ENCODE assay signal across 1 cellular context in the genomic region with DNA sequence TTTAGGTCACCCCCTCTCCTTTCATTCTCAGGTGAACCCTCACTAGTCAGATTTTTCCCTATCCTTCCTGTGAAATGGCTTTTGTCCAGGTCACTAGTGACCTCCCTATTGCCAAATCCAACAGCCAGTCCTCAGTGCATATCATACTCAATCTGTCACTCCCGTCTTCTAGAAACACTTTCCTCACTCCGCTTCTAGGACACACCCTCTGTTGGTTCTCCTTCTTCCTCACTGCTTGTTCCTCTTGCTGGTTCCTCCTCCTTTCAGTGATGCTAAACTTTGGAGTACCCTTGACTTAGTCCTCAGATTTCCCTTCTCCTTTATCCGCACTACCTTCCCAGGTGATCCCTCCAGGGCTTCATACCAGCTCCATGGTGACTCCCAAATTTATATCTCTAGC.
TF ChIP-seq lines count a peak whose summit lies in the region.

No MANE protein-coding gene starts in this region.

TF ChIP-seq in H1, 55 proteins besides CTCF, POLR2A, EP300 and RAD21 (continued from another document):
- TF ChIP-seq, protein P1, sequence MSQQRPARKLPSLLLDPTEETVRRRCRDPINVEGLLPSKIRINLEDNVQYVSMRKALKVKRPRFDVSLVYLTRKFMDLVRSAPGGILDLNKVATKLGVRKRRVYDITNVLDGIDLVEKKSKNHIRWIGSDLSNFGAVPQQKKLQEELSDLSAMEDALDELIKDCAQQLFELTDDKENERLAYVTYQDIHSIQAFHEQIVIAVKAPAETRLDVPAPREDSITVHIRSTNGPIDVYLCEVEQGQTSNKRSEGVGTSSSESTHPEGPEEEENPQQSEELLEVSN (IDR thresholded peaks at IDR 0.05) = no peak
- no peak for TF ChIP-seq SP2 (IDR thresholded peaks at IDR 0.05; ENCODE audit: low read length)
- TF ChIP-seq NANOG (IDR thresholded peaks at IDR 0.05; ENCODE audit: insufficient read depth, low read depth, low read length, poor library complexity, severe bottlenecking) = no peak
- TF ChIP-seq SP4 (IDR thresholded peaks at IDR 0.05; ENCODE audit: low read length) = no peak
- TF ChIP-seq HDAC6 (IDR thresholded peaks at IDR 0.05; ENCODE audit: low read depth, low read length) = no peak
- no peak for TF ChIP-seq JUND (IDR thresholded peaks at IDR 0.05; ENCODE audit: low read length)
- no peak for TF ChIP-seq TCF12 (IDR thresholded peaks at IDR 0.05; ENCODE audit: low read depth, low read length)
- no peak for TF ChIP-seq RFX5 (IDR thresholded peaks at IDR 0.05; ENCODE audit: borderline replicate concordance, low read depth, low read length)
- no peak for TF ChIP-seq POU5F1 (IDR thresholded peaks at IDR 0.05; ENCODE audit: low read depth, low read length)
- TF ChIP-seq CTBP2 (IDR thresholded peaks at IDR 0.05; ENCODE audit: borderline replicate concordance, insufficient read depth, insufficient read length, low read length) = no peak
- no peak for TF ChIP-seq JUN (IDR thresholded peaks at IDR 0.05; ENCODE audit: low read depth, low read length)
- TF ChIP-seq, protein P2, sequence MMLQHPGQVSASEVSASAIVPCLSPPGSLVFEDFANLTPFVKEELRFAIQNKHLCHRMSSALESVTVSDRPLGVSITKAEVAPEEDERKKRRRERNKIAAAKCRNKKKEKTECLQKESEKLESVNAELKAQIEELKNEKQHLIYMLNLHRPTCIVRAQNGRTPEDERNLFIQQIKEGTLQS (IDR thresholded peaks at IDR 0.05; ENCODE audit: insufficient read depth, low read depth, low read length) = no peak
TF ChIP-seq in H1: peak in this region for 0.
